In genomic region chrX:16161173-16161572, GRCh38 we compare ENCODE assay signal across 9 cellular contexts. TPM values are rescaled to one million over a fixed set of nuclear protein-coding genes. Genes with fewer than 3 reads are reported as not detected.
DNase-seq lines count a peak whose midpoint lies in the region; ATAC-seq and TF ChIP-seq lines count a peak whose summit lies in the region.
"Not testable (repeated sequence)": the region's sequence is repeated elsewhere in the genome, so short reads cannot be mapped to it uniquely, and the experiment has no call there.
"Had no signal": no experiment of that assay in that cellular context is flagged by ENCODE, and none has a peak within 500 bp of the region (broad histone marks: within the 10 kb centered on the region; RNA-seq: fewer than 3 reads in every experiment).

No MANE protein-coding gene starts in this region.

- H3K4me3 Mint-ChIP-seq in H9 = not testable (repeated sequence)

- not testable (repeated sequence) for H4K8ac ChIP-seq in H9 (replicated peaks; ENCODE audit: insufficient read length, low read depth, low read length); mesendoderm (ENCODE audit: low read depth, low read length); trophoblast cell (ENCODE audit: low read depth, low read length)

- not testable (repeated sequence) for H3K4me2 ChIP-seq in H9 (ENCODE audit: insufficient read depth, insufficient read length, low read length); mesendoderm (ENCODE audit: low read length)
- peak overlapping the region; percentile 23 for H3K4me2 ChIP-seq in trophoblast cell (ENCODE audit: low read length)

- H2BK120ac ChIP-seq in H9 (ENCODE audit: low read depth, low read length, poor library complexity, severe bottlenecking); mesendoderm (ENCODE audit: low read depth, low read length): not testable (repeated sequence)
- peak overlapping the region; percentile 86 for H2BK120ac ChIP-seq in trophoblast cell (ENCODE audit: insufficient read depth, low read length, poor library complexity)

- H3K18ac ChIP-seq in H9 (ENCODE audit: insufficient read length, low read depth, low read length); mesendoderm (ENCODE audit: low read length); trophoblast cell (ENCODE audit: low read length): not testable (repeated sequence)

- H3K9me3 ChIP-seq in H9 (ENCODE audit: control insufficient read depth, low read depth, low read length); HUES64 (ENCODE audit: insufficient read depth, low read depth, low read length); RWPE2 (ENCODE audit: severe bottlenecking); trophoblast cell (ENCODE audit: insufficient read depth, low read depth, low read length): not testable (repeated sequence)

- not testable (repeated sequence) for H3K14ac ChIP-seq in H9 (ENCODE audit: insufficient read depth, low read length)
- H3K14ac ChIP-seq in trophoblast cell (ENCODE audit: low read length) = peak overlapping the region; percentile 16

- H4K91ac ChIP-seq in H9 (ENCODE audit: insufficient read length, low read depth, low read length) = not testable (repeated sequence)
- H4K91ac ChIP-seq in trophoblast cell (ENCODE audit: low read depth, low read length) = peak overlapping the region; percentile 29

- H2BK12ac ChIP-seq in H9 (ENCODE audit: insufficient read length, low read depth, low read length); trophoblast cell (ENCODE audit: low read length): not testable (repeated sequence)

- H3K27me3 ChIP-seq in H9 (ENCODE audit: insufficient read depth, low read length); HUES64 (ENCODE audit: insufficient read depth, low read length); RWPE2 (ENCODE audit: insufficient read depth, poor library complexity, severe bottlenecking); brain microvascular endothelial cell (replicated peaks); mesendoderm (ENCODE audit: insufficient read depth, low read length, poor library complexity); trophoblast cell (ENCODE audit: insufficient read depth, low read length): not testable (repeated sequence)

- peak overlapping the region in 2 of 3 experiments; percentile 46 to 71; a peak in 3 of 7 replicates for H3K27ac Mint-ChIP-seq in H9

- not testable (repeated sequence) for H3K27ac ChIP-seq in H9 (ENCODE audit: insufficient read length, low read depth, low read length)
- H3K27ac ChIP-seq in HUES64 (ENCODE audit: low read depth, low read length) (peak overlapping the region; percentile 62; the same call in 1 of the 2 replicates), RWPE2 (ENCODE audit: poor library complexity, severe bottlenecking) (peak overlapping the region; percentile 93), brain microvascular endothelial cell (peak overlapping the region; percentile 1), epithelial cell of prostate (peak overlapping the region; percentile 20), mesendoderm (ENCODE audit: low read depth, low read length) (peak overlapping the region; percentile 54), trophoblast cell (ENCODE audit: low read depth, low read length) (peak overlapping the region; percentile 89)

- H3K36me3 Mint-ChIP-seq in H9 (ENCODE audit: insufficient read depth in 1 of 3, low read depth in 3 of 3) = peaks cover 9 to 91% (median 38%) of the 10 kb centered on the region in 3 experiments

- not testable (repeated sequence) for H4K20me1 ChIP-seq in H9 (ENCODE audit: control insufficient read depth, insufficient read depth, insufficient read length)

- not testable (repeated sequence) for H2BK5ac ChIP-seq in H9 (ENCODE audit: insufficient read length, low read length); mesendoderm (ENCODE audit: low read length); trophoblast cell (ENCODE audit: low read depth, low read length, poor library complexity)

- ATAC-seq in RWPE2 (ENCODE audit: low read depth) = not testable (repeated sequence)

- not testable (repeated sequence) for H3K27me3 Mint-ChIP-seq in H9 (ENCODE audit: low read depth)

- H2BK20ac ChIP-seq in H9 (ENCODE audit: low read depth, low read length, poor library complexity, severe bottlenecking) = not testable (repeated sequence)

- no CpG with 5 or more reads among the region's 2 CpGs for WGBS in H9 (ENCODE audit: extremely low coverage, insufficient read length, low lambda C conversion rate)
- WGBS in HUES64 = no CpG with 5 or more reads among the region's 2 CpGs
- WGBS in mesendoderm (ENCODE audit: extremely low coverage, insufficient coverage, low lambda C conversion rate) = no CpG with 5 or more reads among the region's 2 CpGs
- WGBS in trophoblast cell (ENCODE audit: extremely low coverage, insufficient coverage, insufficient read length) = no CpG with 5 or more reads among the region's 2 CpGs

- DNase-seq in H9; RWPE2 (ENCODE audit: low spot score); brain microvascular endothelial cell; epithelial cell of prostate (ENCODE audit: low read depth, low spot score); mesendoderm; trophoblast cell: not testable (repeated sequence)

- H3K23me2 ChIP-seq in H9 (ENCODE audit: insufficient read length, low read depth, low read length, poor library complexity, severe bottlenecking) = not testable (repeated sequence)

- H2BK15ac ChIP-seq in H9 (ENCODE audit: low read depth, low read length); mesendoderm (replicated peaks; ENCODE audit: low read depth): not testable (repeated sequence)

- not testable (repeated sequence) for H3K4me1 ChIP-seq in H9 (ENCODE audit: insufficient read depth, low read length); HUES64 (ENCODE audit: insufficient read depth, low read length); RWPE2 (ENCODE audit: insufficient read depth, poor library complexity, severe bottlenecking); mesendoderm (ENCODE audit: control insufficient read depth, low read depth, low read length); trophoblast cell (ENCODE audit: control insufficient read depth in 1 of 2, insufficient read depth in 2 of 2, low read length in 2 of 2)

- H4K12ac ChIP-seq in trophoblast cell (ENCODE audit: low read depth, low read length) = not testable (repeated sequence)

- H3K79me2 ChIP-seq in H9 (ENCODE audit: insufficient read depth, low read length); mesendoderm (ENCODE audit: control insufficient read depth, insufficient read depth, low read length); trophoblast cell (ENCODE audit: control insufficient read depth, insufficient read depth, low read length, poor library complexity): not testable (repeated sequence)

- not testable (repeated sequence) for H3K9ac ChIP-seq in H9 (ENCODE audit: extremely low read depth, insufficient read length, low read length); HUES64 (ENCODE audit: low read depth, low read length); mesendoderm (ENCODE audit: low read length); trophoblast cell (ENCODE audit: low read length)

- not testable (repeated sequence) for H2AFZ ChIP-seq in H9 (ENCODE audit: low read length); trophoblast cell (ENCODE audit: insufficient read depth, low read length, poor library complexity)

- H3K23ac ChIP-seq in H9 (ENCODE audit: insufficient read length, low read depth, low read length); mesendoderm (ENCODE audit: low read length); trophoblast cell (ENCODE audit: low read length): not testable (repeated sequence)

- H3K4me3 ChIP-seq in HUES64 (ENCODE audit: low read length); RWPE2 (ENCODE audit: severe bottlenecking); brain microvascular endothelial cell (ENCODE audit: low read depth, low read length); mesendoderm (ENCODE audit: low read length); trophoblast cell (ENCODE audit: low read depth, low read length): not testable (repeated sequence)

- H3K4ac ChIP-seq in H9 (ENCODE audit: low read depth, low read length); mesendoderm (ENCODE audit: low read depth, low read length); trophoblast cell (ENCODE audit: low read depth, low read length): not testable (repeated sequence)

- H3T11ph ChIP-seq in H9 (ENCODE audit: low read length) = not testable (repeated sequence)

- H3K79me1 ChIP-seq in H9 (ENCODE audit: insufficient read depth, low read depth, low read length, poor library complexity, severe bottlenecking); mesendoderm (ENCODE audit: low read length); trophoblast cell (ENCODE audit: low read length): not testable (repeated sequence)

- not testable (repeated sequence) for H2AK5ac ChIP-seq in H9 (ENCODE audit: insufficient read length, low read length); mesendoderm (ENCODE audit: low read length); trophoblast cell (ENCODE audit: low read length)

- not testable (repeated sequence) for H4K5ac ChIP-seq in H9 (ENCODE audit: insufficient read length, low read depth, low read length); mesendoderm (ENCODE audit: low read length)

- H3K9me3 Mint-ChIP-seq in H9 = not testable (repeated sequence)

- TF ChIP-seq CTCF in H9 (conservative IDR thresholded peaks at IDR 0.05); RWPE2 (IDR thresholded peaks at IDR 0.05; ENCODE audit: poor library complexity, severe bottlenecking); brain microvascular endothelial cell (IDR thresholded peaks at IDR 0.05; ENCODE audit: low read depth, low read length, missing control alignments): not testable (repeated sequence)

- peaks cover 84% of the 10 kb centered on the region for H3K36me3 ChIP-seq in HUES64 (ENCODE audit: insufficient read depth, low read length)
- not testable (repeated sequence) for H3K36me3 ChIP-seq in RWPE2 (ENCODE audit: low read depth); brain microvascular endothelial cell (replicated peaks); mesendoderm (ENCODE audit: control insufficient read depth, insufficient read depth, low read length); trophoblast cell (ENCODE audit: control insufficient read depth in 1 of 2, insufficient read depth in 2 of 2, low read length in 2 of 2)

- not testable (repeated sequence) for H3K56ac ChIP-seq in H9 (ENCODE audit: insufficient read length, low read depth, low read length); mesendoderm (ENCODE audit: low read length)

- in situ Hi-C loops in brain microvascular endothelial cell (cut with HindIII; ENCODE audit: low pct_ligation_motif_present, low sequenced_read_pairs) = not testable (repeated sequence)

- peaks cover 42 to 52% of the 10 kb centered on the region in 2 experiments for H3K4me1 Mint-ChIP-seq in H9

RNA-seq across cellular contexts. Expression of gene MAGEB17, which starts 6.1 kb away (rescaled TPM):
- total RNA-seq in H9 (2021) = 0.66 and 0.74 TPM in 2 replicates
- not detected for polyA plus RNA-seq in HUES64 (2013, experiment 1 of 2)
- polyA plus RNA-seq in HUES64 (2013, experiment 2 of 2) = 0.19 TPM
- polyA plus RNA-seq in mesendoderm (2013, experiment 1 of 2) = 0.20 TPM
- polyA plus RNA-seq in mesendoderm (2013, experiment 2 of 2) = 0.28 TPM
- 0.03 TPM in 1 of 2 replicates, not detected in the other for polyA plus RNA-seq in trophoblast cell (2013)
- total RNA-seq: Caco-2; CD8-positive, alpha-beta memory T cell had no signal
- polyA plus RNA-seq: CD8-positive, alpha-beta memory T cell had no signal

RNA-seq across cellular contexts. Expression of gene GRPR, which starts 37.8 kb away (rescaled TPM):
- 27.3 and 28.8 TPM in 2 replicates for total RNA-seq in H9 (2021)
- 1.4 TPM for polyA plus RNA-seq in HUES64 (2013, experiment 1 of 2)
- polyA plus RNA-seq in HUES64 (2013, experiment 2 of 2) = 2.0 TPM
- polyA plus RNA-seq in mesendoderm (2013, experiment 1 of 2) = 13.1 TPM
- 14.5 TPM for polyA plus RNA-seq in mesendoderm (2013, experiment 2 of 2)
- polyA plus RNA-seq in trophoblast cell (2013) = 0.49 and 0.64 TPM in 2 replicates
- total RNA-seq: Caco-2 had no signal
- polyA plus RNA-seq: CD8-positive, alpha-beta memory T cell had no signal
